ENCODE assay signal across 11 cellular contexts in genomic region chr17:42891539-42892152, GRCh38. TPM values are rescaled to one million over a fixed set of nuclear protein-coding genes. Genes with fewer than 3 reads are reported as not detected.
DNase-seq lines count a peak whose midpoint lies in the region; ATAC-seq and TF ChIP-seq lines count a peak whose summit lies in the region.
"Had no signal": no experiment of that assay in that cellular context is flagged by ENCODE, and none has a peak within 500 bp of the region (broad histone marks: within the 10 kb centered on the region; RNA-seq: fewer than 3 reads in every experiment).

No MANE protein-coding gene starts in this region.

- WGBS in H9 (ENCODE audit: extremely low coverage, insufficient read length, low lambda C conversion rate), result no CpG with 5 or more reads among the region's 10 CpGs
- WGBS in liver, result 23% methylated on average over 10 of the region's 10 CpGs
- WGBS in trophoblast cell (ENCODE audit: extremely low coverage, insufficient coverage, insufficient read length), result no CpG with 5 or more reads among the region's 10 CpGs

- H2BK5ac ChIP-seq in H9 (ENCODE audit: insufficient read length, low read length), result no peak overlapping the region
- no peak overlapping the region for H2BK5ac ChIP-seq in trophoblast cell (ENCODE audit: low read depth, low read length, poor library complexity)

- no peaks in the 10 kb centered on the region for H3K23me2 ChIP-seq in H9 (ENCODE audit: insufficient read length, low read depth, low read length, poor library complexity, severe bottlenecking)

- peak in 1 of 2 donors; percentile 29 for TF ChIP-seq RAD21 in liver (IDR thresholded peaks at IDR 0.05)

- H2AFZ ChIP-seq in H9 (ENCODE audit: low read length) (peak overlapping the region; percentile 75), trophoblast cell (ENCODE audit: insufficient read depth, low read length, poor library complexity) (no peak overlapping the region)

- no peaks in the 10 kb centered on the region for H3K9me3 Mint-ChIP-seq in H9
- H3K9me3 Mint-ChIP-seq in naive thymus-derived CD4-positive, alpha-beta T cell, result no peaks in the 10 kb centered on the region

- peaks cover 6% of the 10 kb centered on the region for H3K27me3 Mint-ChIP-seq in H9 (ENCODE audit: low read depth)
- peaks cover 2 to 19% (median 3%) of the 10 kb centered on the region in 5 donors for H3K27me3 Mint-ChIP-seq in naive thymus-derived CD4-positive, alpha-beta T cell

- peak; percentile 69 for DNase-seq in H9
- no peak for DNase-seq in colonic mucosa
- DNase-seq in skeletal muscle cell (ENCODE audit: low read depth), result peak; percentile 4
- DNase-seq in trophoblast cell, result no peak
- DNase-seq in naive thymus-derived CD4-positive, alpha-beta T cell, result no peak
- DNase-seq: activated CD4-positive, alpha-beta T cell treated with anti-CD3 and anti-CD28 coated beads for 36 hours; NCI-H526 treated with DMSO at 0.1 percent for 48 hours; stimulated activated CD4-positive, alpha-beta T cell treated with anti-CD3 and anti-CD28 coated beads, Interleukin-4, amount 100 ng/mL, for 4 hours had no signal

- CTCF ChIA-PET in naive thymus-derived CD4-positive, alpha-beta T cell (lab: Charles Lee), result no interaction called here

- H3K36me3 ChIP-seq in colonic mucosa (no peaks in the 10 kb centered on the region), liver (ENCODE audit: control insufficient read depth in 4 of 4, insufficient read depth in 3 of 4, low read depth in 1 of 4, low read length in 3 of 4) (no peaks in the 10 kb centered on the region), trophoblast cell (ENCODE audit: control insufficient read depth in 1 of 2, insufficient read depth in 2 of 2, low read length in 2 of 2) (peaks cover 0 to 2% of the 10 kb centered on the region in 2 experiments)
- no peaks in the 10 kb centered on the region for H3K36me3 ChIP-seq in naive thymus-derived CD4-positive, alpha-beta T cell (ENCODE audit: control insufficient read depth in 2 of 3, insufficient read depth in 3 of 3, low read length in 3 of 3)

- H3K4me3 ChIP-seq in colonic mucosa (no peak overlapping the region), liver (ENCODE audit: low read depth in 1 of 3, low read length in 3 of 3) (no peak overlapping the region), skeletal muscle cell (ENCODE audit: low read depth, low read length) (no peak overlapping the region), trophoblast cell (ENCODE audit: low read depth, low read length) (no peak overlapping the region)
- H3K4me3 ChIP-seq in naive thymus-derived CD4-positive, alpha-beta T cell (ENCODE audit: low read length), result no peak overlapping the region

- H3K4me2 ChIP-seq in H9 (ENCODE audit: insufficient read depth, insufficient read length, low read length) (no peak overlapping the region), trophoblast cell (ENCODE audit: low read length) (no peak overlapping the region)

- H2AK5ac ChIP-seq in H9 (ENCODE audit: insufficient read length, low read length) (no peak overlapping the region), trophoblast cell (ENCODE audit: low read length) (no peak overlapping the region)

- H3K27me3 ChIP-seq in H9 (ENCODE audit: insufficient read depth, low read length) (no peaks in the 10 kb centered on the region), colonic mucosa (no peaks in the 10 kb centered on the region), liver (ENCODE audit: control insufficient read depth in 4 of 4, insufficient read depth in 4 of 4, low read length in 3 of 4) (no peaks in the 10 kb centered on the region), trophoblast cell (ENCODE audit: insufficient read depth, low read length) (no peaks in the 10 kb centered on the region)
- no peaks in the 10 kb centered on the region for H3K27me3 ChIP-seq in naive thymus-derived CD4-positive, alpha-beta T cell (ENCODE audit: control insufficient read depth in 2 of 2, insufficient read depth in 2 of 2, low read length in 2 of 2)

- H2BK120ac ChIP-seq in H9 (ENCODE audit: low read depth, low read length, poor library complexity, severe bottlenecking), result no peak overlapping the region
- H2BK120ac ChIP-seq in trophoblast cell (ENCODE audit: insufficient read depth, low read length, poor library complexity), result no peak overlapping the region

- H3K9me3 ChIP-seq in H9 (ENCODE audit: control insufficient read depth, low read depth, low read length) (no peaks in the 10 kb centered on the region), colonic mucosa (no peaks in the 10 kb centered on the region), liver (ENCODE audit: control insufficient read depth in 4 of 4, low read length in 3 of 4) (no peaks in the 10 kb centered on the region), trophoblast cell (ENCODE audit: insufficient read depth, low read depth, low read length) (no peaks in the 10 kb centered on the region)
- no peaks in the 10 kb centered on the region for H3K9me3 ChIP-seq in naive thymus-derived CD4-positive, alpha-beta T cell (ENCODE audit: control insufficient read depth in 2 of 3, low read length in 3 of 3)

- H3K4ac ChIP-seq in H9 (ENCODE audit: low read depth, low read length), result no peak overlapping the region
- H3K4ac ChIP-seq in trophoblast cell (ENCODE audit: low read depth, low read length), result no peak overlapping the region

- H4K5ac ChIP-seq in H9 (ENCODE audit: insufficient read length, low read depth, low read length), result no peak overlapping the region

- no peak overlapping the region for H3K23ac ChIP-seq in H9 (ENCODE audit: insufficient read length, low read depth, low read length)
- no peak overlapping the region for H3K23ac ChIP-seq in trophoblast cell (ENCODE audit: low read length)

- no peaks in the 10 kb centered on the region for H3K36me3 Mint-ChIP-seq in H9 (ENCODE audit: insufficient read depth in 1 of 3, low read depth in 3 of 3)
- H3K36me3 Mint-ChIP-seq in naive thymus-derived CD4-positive, alpha-beta T cell, result no peaks in the 10 kb centered on the region

- H4K91ac ChIP-seq in H9 (ENCODE audit: insufficient read length, low read depth, low read length), result no peak overlapping the region
- H4K91ac ChIP-seq in trophoblast cell (ENCODE audit: low read depth, low read length), result no peak overlapping the region

- POLR2A ChIA-PET in naive thymus-derived CD4-positive, alpha-beta T cell (lab: Charles Lee), result no interaction called here

- ATAC-seq in HG02973 (IDR thresholded peaks at IDR 0.05; ENCODE audit: unreplicated experiment) (no peak), HG02798 (IDR thresholded peaks at IDR 0.05; ENCODE audit: poor library complexity, unreplicated experiment) (no peak)
- ATAC-seq in naive thymus-derived CD4-positive, alpha-beta T cell, result no peak
- ATAC-seq: activated CD4-positive, alpha-beta T cell treated with anti-CD3 and anti-CD28 coated beads for 36 hours had no signal

- H3K79me2 ChIP-seq in H9 (ENCODE audit: insufficient read depth, low read length) (no peaks in the 10 kb centered on the region), trophoblast cell (ENCODE audit: control insufficient read depth, insufficient read depth, low read length, poor library complexity) (no peaks in the 10 kb centered on the region)

- no peak overlapping the region for H3K4me3 Mint-ChIP-seq in H9
- H3K4me3 Mint-ChIP-seq in naive thymus-derived CD4-positive, alpha-beta T cell, result no peak overlapping the region
- H3K4me3 Mint-ChIP-seq: activated CD4-positive, alpha-beta T cell treated with anti-CD3 and anti-CD28 coated beads for 36 hours had no signal

- peaks cover 13 to 17% of the 10 kb centered on the region in 2 experiments for H3K4me1 Mint-ChIP-seq in H9
- H3K4me1 Mint-ChIP-seq in naive thymus-derived CD4-positive, alpha-beta T cell, result peaks cover 0 to 5% (median under 1%) of the 10 kb centered on the region in 7 donors
- H3K4me1 Mint-ChIP-seq: activated CD4-positive, alpha-beta T cell treated with anti-CD3 and anti-CD28 coated beads for 36 hours had no signal

- H3K79me1 ChIP-seq in H9 (ENCODE audit: insufficient read depth, low read depth, low read length, poor library complexity, severe bottlenecking) (no peaks in the 10 kb centered on the region), trophoblast cell (ENCODE audit: low read length) (no peaks in the 10 kb centered on the region)

- TF ChIP-seq CTCF in H9 (conservative IDR thresholded peaks at IDR 0.05) (no peak), colonic mucosa (IDR thresholded peaks at IDR 0.05) (no peak), liver (IDR thresholded peaks at IDR 0.05; ENCODE audit: low read depth, low read length, missing input control) (no peak)

- no peak overlapping the region for H2BK20ac ChIP-seq in H9 (ENCODE audit: low read depth, low read length, poor library complexity, severe bottlenecking)

- H3K4me1 ChIP-seq in H9 (ENCODE audit: insufficient read depth, low read length) (no peaks in the 10 kb centered on the region; the same call in 1 of the 2 replicates), colonic mucosa (peaks cover 8% of the 10 kb centered on the region), liver (ENCODE audit: control insufficient read depth in 4 of 4, insufficient read depth in 4 of 4, low read length in 3 of 4) (peaks cover 25 to 65% (median 50%) of the 10 kb centered on the region in 4 donors), trophoblast cell (ENCODE audit: control insufficient read depth in 1 of 2, insufficient read depth in 2 of 2, low read length in 2 of 2) (no peaks in the 10 kb centered on the region)
- H3K4me1 ChIP-seq in naive thymus-derived CD4-positive, alpha-beta T cell (ENCODE audit: control insufficient read depth in 2 of 2, insufficient read depth in 2 of 2, low read length in 2 of 2), result no peaks in the 10 kb centered on the region

- no peak overlapping the region for H3K18ac ChIP-seq in H9 (ENCODE audit: insufficient read length, low read depth, low read length)
- no peak overlapping the region for H3K18ac ChIP-seq in trophoblast cell (ENCODE audit: low read length)

- H2BK12ac ChIP-seq in H9 (ENCODE audit: insufficient read length, low read depth, low read length), result no peak overlapping the region
- no peak overlapping the region for H2BK12ac ChIP-seq in trophoblast cell (ENCODE audit: low read length)

- peak overlapping the region; percentile 86 to 97 (median 95) for H3K27ac Mint-ChIP-seq in H9
- no peak overlapping the region for H3K27ac Mint-ChIP-seq in naive thymus-derived CD4-positive, alpha-beta T cell
- H3K27ac Mint-ChIP-seq: activated CD4-positive, alpha-beta T cell treated with anti-CD3 and anti-CD28 coated beads for 36 hours had no signal

- H3K27ac ChIP-seq in H9 (ENCODE audit: insufficient read length, low read depth, low read length), result no peak overlapping the region
- peak overlapping the region; percentile 35 for H3K27ac ChIP-seq in colonic mucosa
- H3K27ac ChIP-seq in liver (ENCODE audit: low read depth in 1 of 2, low read length in 2 of 2), result peak overlapping the region; percentile 85 to 88
- H3K27ac ChIP-seq in trophoblast cell (ENCODE audit: low read depth, low read length), result no peak overlapping the region
- no peak overlapping the region for H3K27ac ChIP-seq in naive thymus-derived CD4-positive, alpha-beta T cell (ENCODE audit: low read depth, low read length)

- H4K20me1 ChIP-seq in H9 (ENCODE audit: control insufficient read depth, insufficient read depth, insufficient read length), result no peaks in the 10 kb centered on the region

- H4K8ac ChIP-seq in H9 (replicated peaks; ENCODE audit: insufficient read length, low read depth, low read length), result no peak overlapping the region
- H4K8ac ChIP-seq in trophoblast cell (ENCODE audit: low read depth, low read length), result no peak overlapping the region

- H3K14ac ChIP-seq in H9 (ENCODE audit: insufficient read depth, low read length), result no peak overlapping the region
- H3K14ac ChIP-seq in trophoblast cell (ENCODE audit: low read length), result no peak overlapping the region

- no peak overlapping the region for H3T11ph ChIP-seq in H9 (ENCODE audit: low read length)

- no peak overlapping the region for H4K12ac ChIP-seq in trophoblast cell (ENCODE audit: low read depth, low read length)

- intact Hi-C loops in colonic mucosa (cut with DNase I), result no loop called here
- intact Hi-C loops in naive thymus-derived CD4-positive, alpha-beta T cell (cut with micrococcal nuclease), result no loop called here

- no peak overlapping the region for H2BK15ac ChIP-seq in H9 (ENCODE audit: low read depth, low read length)

- H3K9ac ChIP-seq in H9 (ENCODE audit: extremely low read depth, insufficient read length, low read length) (no peak overlapping the region), colonic mucosa (ENCODE audit: low read depth in 2 of 2, low read length in 2 of 2) (peak overlapping the region in 1 of 2 donors; percentile 19), liver (ENCODE audit: low read depth in 1 of 2, low read length in 2 of 2) (peak overlapping the region; percentile 23 to 63), trophoblast cell (ENCODE audit: low read length) (no peak overlapping the region)

- no peak overlapping the region for H3K56ac ChIP-seq in H9 (ENCODE audit: insufficient read length, low read depth, low read length)

RNA-seq across cellular contexts. Expression of gene G6PC1, which starts 9.0 kb away (rescaled TPM):
- total RNA-seq in H9 (2021), result not detected in 2 replicates
- under 1 TPM in 1 of 2 donors, not detected in 1; 0.40 TPM for total RNA-seq in colonic mucosa
- 100 to 1,000 TPM in 1 of 2 donors, 10 to 100 TPM in 1; 23.8 to 271 TPM for total RNA-seq in liver
- polyA plus RNA-seq in liver, result 100 to 1,000 TPM in 1 of 2 donors, 10 to 100 TPM in 1; 84.7 to 144 TPM
- polyA plus RNA-seq in trophoblast cell (2013), result not detected in 2 replicates
- total RNA-seq in naive thymus-derived CD4-positive, alpha-beta T cell, result not detected
- polyA plus RNA-seq in naive thymus-derived CD4-positive, alpha-beta T cell, result not detected
- total RNA-seq: activated CD4-positive, alpha-beta T cell treated with anti-CD3 and anti-CD28 coated beads for 36 hours had no signal

RNA-seq across cellular contexts. Expression of gene AOC3, which starts 40.6 kb away (rescaled TPM):
- total RNA-seq in H9 (2021) (2.6 and 2.8 TPM in 2 replicates), colonic mucosa (10 to 100 TPM in 1 of 2 donors, 1 to 10 TPM in 1; 5.3 to 28.3 TPM), liver (1 to 10 TPM; 2.4 to 6.9 TPM)
- 10 to 100 TPM in 1 of 2 donors, 1 to 10 TPM in 1; 2.0 to 18.2 TPM for polyA plus RNA-seq in liver
- 0.74 and 0.89 TPM in 2 replicates for polyA plus RNA-seq in trophoblast cell (2013)
- total RNA-seq in naive thymus-derived CD4-positive, alpha-beta T cell, result 1 to 10 TPM in 4 of 5 experiments, under 1 TPM in 1; 0.98 to 2.0 (median 1.1) TPM
- polyA plus RNA-seq in naive thymus-derived CD4-positive, alpha-beta T cell, result not detected

RNA-seq across cellular contexts. Expression of gene AOC2, which starts 47.3 kb away (rescaled TPM):
- total RNA-seq in H9 (2021) (5.7 and 7.1 TPM in 2 replicates), colonic mucosa (1 to 10 TPM in 1 of 2 donors, under 1 TPM in 1; 0.32 to 1.1 TPM), liver (1 to 10 TPM in 1 of 2 donors, under 1 TPM in 1; 0.33 to 2.4 TPM)
- under 1 TPM; 0.17 to 0.50 TPM for polyA plus RNA-seq in liver
- 1.1 TPM in 2 replicates for polyA plus RNA-seq in trophoblast cell (2013)
- total RNA-seq in naive thymus-derived CD4-positive, alpha-beta T cell, result 1 to 10 TPM; 3.0 to 3.5 (median 3.2) TPM
- polyA plus RNA-seq in naive thymus-derived CD4-positive, alpha-beta T cell, result not detected

RNA-seq across cellular contexts. Expression of gene PSME3, which starts 58.4 kb away (rescaled TPM):
- 205 and 222 TPM in 2 replicates for total RNA-seq in H9 (2021)
- 100 to 1,000 TPM in 1 of 2 donors, 10 to 100 TPM in 1; 86.4 to 163 TPM for total RNA-seq in colonic mucosa
- 10 to 100 TPM; 25.0 to 46.7 TPM for total RNA-seq in liver
- 10 to 100 TPM; 33.0 to 55.3 TPM for polyA plus RNA-seq in liver
- polyA plus RNA-seq in trophoblast cell (2013), result 112 and 114 TPM in 2 replicates
- total RNA-seq in naive thymus-derived CD4-positive, alpha-beta T cell, result 100 to 1,000 TPM in 1 of 5 experiments, 10 to 100 TPM in 4; 53.8 to 116 (median 65.9) TPM
- 100 to 1,000 TPM; 109 to 116 TPM for polyA plus RNA-seq in naive thymus-derived CD4-positive, alpha-beta T cell

Comparison
In these comparisons a context has a peak if more than half of its experiments do, and no peak if none do; other contexts are left out.
1. DNase-seq: peak in H9 (single experiment) and skeletal muscle cell (single experiment); none in colonic mucosa (single experiment), trophoblast cell (0 of 2) and naive thymus-derived CD4-positive, alpha-beta T cell (0 of 9).
2. H3K27ac ChIP-seq: peak in colonic mucosa (single experiment) and liver (2 of 2); none in H9 (single experiment), trophoblast cell (single experiment) and naive thymus-derived CD4-positive, alpha-beta T cell (single experiment).
3. H3K9ac ChIP-seq: peak in liver (2 of 2); none in H9 (single experiment) and trophoblast cell (single experiment).
4. H3K27ac Mint-ChIP-seq: peak in H9 (3 of 3); none in naive thymus-derived CD4-positive, alpha-beta T cell (0 of 9).
5. RNA of gene G6PC1, which starts 9.0 kb away (total RNA-seq): 23.8 to 271 TPM in liver; 0.40 TPM in colonic mucosa, not detected in H9 and not detected in naive thymus-derived CD4-positive, alpha-beta T cell; every median in the first group is over 10 times any median in the second.